Comparison of ENCODE assay signal across 14 cellular contexts in the genomic region with DNA sequence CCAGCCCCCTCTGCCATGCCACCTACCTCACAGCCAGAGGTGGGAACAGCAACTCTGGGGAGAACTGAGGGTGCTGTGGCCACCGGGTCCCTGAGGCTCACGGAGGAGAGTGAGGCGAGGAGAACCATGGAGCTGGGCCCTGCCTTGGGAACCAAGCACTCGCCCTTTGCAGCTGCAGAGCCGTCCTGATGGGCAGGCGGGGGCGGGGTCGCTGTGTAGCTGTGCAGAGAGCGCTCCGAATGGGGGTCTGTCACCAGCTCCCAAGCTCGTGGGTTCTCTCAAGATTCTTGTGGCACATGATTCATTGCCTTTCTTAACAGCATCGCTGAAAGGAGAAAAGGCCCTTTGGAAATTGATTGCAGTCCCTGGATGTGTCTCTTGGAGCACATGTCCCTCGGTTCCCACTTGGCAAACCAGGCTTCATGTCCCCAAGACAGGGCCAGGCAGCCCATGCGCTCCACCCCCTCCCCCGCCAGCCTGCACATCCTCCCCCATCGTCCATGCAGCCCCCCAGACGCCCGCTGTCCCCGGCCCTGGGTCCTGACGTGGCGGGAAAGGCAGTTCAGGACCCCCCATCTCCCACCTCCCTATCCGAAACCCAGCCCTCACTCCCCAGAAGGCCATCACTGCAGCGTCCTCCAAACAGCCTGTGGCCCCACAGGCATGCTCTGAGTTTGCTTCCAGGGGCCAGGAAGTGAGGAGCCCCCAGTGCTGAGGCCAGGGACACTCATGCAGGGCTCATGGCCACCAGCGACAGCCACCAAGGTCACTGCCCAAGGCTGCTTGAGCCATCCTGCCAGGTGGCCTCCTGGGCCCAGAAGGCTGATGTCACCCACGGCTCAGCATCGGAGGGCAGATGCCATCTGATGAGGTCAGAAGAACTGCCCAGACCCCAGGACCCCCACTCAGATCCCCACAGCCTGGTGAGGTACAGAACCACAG. TPM values are rescaled to one million over a fixed set of nuclear protein-coding genes. Genes with fewer than 3 reads are reported as not detected.
A peak's percentile ranks its signal among the peaks of the same experiment; 100 is the strongest.
DNase-seq lines count a peak whose midpoint lies in the region; ATAC-seq, FAIRE-seq and TF ChIP-seq lines count a peak whose summit lies in the region.
"Had no signal": no experiment of that assay in that cellular context is flagged by ENCODE, and none has a peak within 500 bp of the region (broad histone marks: within the 10 kb centered on the region; RNA-seq: fewer than 3 reads in every experiment).

No MANE protein-coding gene starts in this region.

- WGBS in H1 (ENCODE audit: extremely low coverage in 1 of 2, insufficient coverage in 1 of 2, insufficient read length in 1 of 2, insufficient replicate concordance in 2 of 2, low coverage in 1 of 2, low lambda C conversion rate in 2 of 2, missing lambda C conversion rate in 1 of 2), 2 experiments, result 87% methylated on average over 21 of the region's 26 CpGs; no CpG with 5 or more reads in 1 of the 2 experiments
- 42 to 54% (median 51%) methylated on average over 20 to 26 of the region's 26 CpGs for WGBS in spleen, 5 donors

- CTCF ChIA-PET in H1 (lab: Charles Lee; ENCODE audit: partially characterized antibody), result interaction anchor here (0.6 to 2.9 kb wide), 19 partner anchors 8 to 544 kb away, joined by 3 to 16 read pairs (median 4); no protein-coding TSS in a partner anchor

- H3K9ac ChIP-seq in KMS-11 (no peak overlapping the region), H1 (replicated peaks in 1 of 4; ENCODE audit: extremely low read depth in 1 of 4, low read depth in 3 of 4, low read length in 3 of 4) (no peak overlapping the region)

- H3K27me3 Mint-ChIP-seq in T-helper 2 cell treated with Interferon-gamma antibody and Interleukin-4, amounts not matched to agents 5 μg/mL and 100 μg/mL, for 36 hours (ENCODE audit: low read depth), result peaks cover 3% of the 10 kb centered on the region

- no peak overlapping the region for H2BK20ac ChIP-seq in H1 (ENCODE audit: low read length)

- POLR2A ChIA-PET in H1 (lab: Charles Lee; ENCODE audit: partially characterized antibody), result interaction anchor here (1.1 kb wide), 1 partner anchor 22 kb away, joined by 3 read pairs; no protein-coding TSS in a partner anchor

- H3K27ac ChIP-seq in KMS-11 (no peak overlapping the region), H1 (ENCODE audit: low read depth, low read length) (no peak overlapping the region), spleen (peak overlapping the region; percentile 48 to 96 (median 87)), coronary artery (no peak overlapping the region), Peyer's patch (no peak overlapping the region)
- H3K27ac ChIP-seq: ovary, transverse colon had no signal

- no peak overlapping the region for H3K18ac ChIP-seq in H1 (ENCODE audit: extremely low read depth, low read length)

- H3K36me3 Mint-ChIP-seq in T-helper 2 cell treated with Interferon-gamma antibody and Interleukin-4, amounts not matched to agents 5 μg/mL and 100 μg/mL, for 36 hours (ENCODE audit: low read depth), result peaks cover 4% of the 10 kb centered on the region

- H2AFZ ChIP-seq in KMS-11 (ENCODE audit: low read depth) (no peak overlapping the region), H1 (ENCODE audit: low read length) (no peak overlapping the region)

- H3K79me1 ChIP-seq in H1 (ENCODE audit: low read depth, low read length), result no peaks in the 10 kb centered on the region

- H4K5ac ChIP-seq in H1 (ENCODE audit: insufficient read length, low read depth, low read length), result no peak overlapping the region

- H2BK15ac ChIP-seq in H1 (ENCODE audit: low read length), result no peak overlapping the region

- H3K9me3 Mint-ChIP-seq in T-helper 2 cell treated with Interferon-gamma antibody and Interleukin-4, amounts not matched to agents 5 μg/mL and 100 μg/mL, for 36 hours, result no peaks in the 10 kb centered on the region

- H3K4ac ChIP-seq in H1 (replicated peaks; ENCODE audit: insufficient read length, low read depth, low read length), result no peak overlapping the region

- H3K36me3 ChIP-seq in KMS-11 (ENCODE audit: insufficient read depth) (no peaks in the 10 kb centered on the region), H1 (ENCODE audit: control insufficient read depth in 2 of 4, insufficient read depth in 4 of 4, low read length in 3 of 4) (no peaks in the 10 kb centered on the region), spleen (peaks cover 0 to 6% (median 0%) of the 10 kb centered on the region in 6 donors), Peyer's patch (no peaks in the 10 kb centered on the region)
- H3K36me3 ChIP-seq: HAP-1, ovary, transverse colon had no signal

- H3K27me3 ChIP-seq in KMS-11 (ENCODE audit: insufficient read depth, low read depth) (no peaks in the 10 kb centered on the region), H1 (replicated peaks in 1 of 4; ENCODE audit: control insufficient read depth in 3 of 4, extremely low read depth in 1 of 4, insufficient read depth in 3 of 4, low read length in 3 of 4) (no peaks in the 10 kb centered on the region), spleen (replicated peaks in 1 of 7) (peaks cover 0 to 38% (median 0%) of the 10 kb centered on the region in 7 donors), Peyer's patch (no peaks in the 10 kb centered on the region)
- H3K27me3 ChIP-seq: ovary had no signal

- no peak for ATAC-seq in GM19463 (IDR thresholded peaks at IDR 0.05; ENCODE audit: unreplicated experiment)

- no peak for TF ChIP-seq RAD21 in H1 (IDR thresholded peaks at IDR 0.05 in 1 of 2, conservative IDR thresholded peaks at IDR 0.05 in 1 of 2; ENCODE audit: low read depth in 2 of 2, low read length in 2 of 2)

- no peak for FAIRE-seq in H1 (lab: Jason Lieb, UNC)

- H3K23me2 ChIP-seq in H1 (ENCODE audit: low read depth, low read length), result no peaks in the 10 kb centered on the region

- H3K4me1 Mint-ChIP-seq in T-helper 2 cell treated with Interferon-gamma antibody and Interleukin-4, amounts not matched to agents 5 μg/mL and 100 μg/mL, for 36 hours (ENCODE audit: low read depth), result no peaks in the 10 kb centered on the region

- H3K4me1 ChIP-seq in KMS-11 (ENCODE audit: low read depth, poor library complexity, severe bottlenecking) (peaks cover 11% of the 10 kb centered on the region), H1 (replicated peaks in 1 of 4; ENCODE audit: control insufficient read depth in 3 of 4, insufficient read depth in 4 of 4, low read length in 3 of 4) (peaks cover 0 to 3% (median under 1%) of the 10 kb centered on the region in 4 experiments; a peak in 4 of 7 replicates), spleen (peaks cover 7 to 51% (median 39%) of the 10 kb centered on the region in 6 donors), Peyer's patch (peaks cover 0 to 26% (median 0%) of the 10 kb centered on the region in 4 donors)
- H3K4me1 ChIP-seq: HAP-1 had no signal

- H3K27ac Mint-ChIP-seq in T-helper 2 cell treated with Interferon-gamma antibody and Interleukin-4, amounts not matched to agents 5 μg/mL and 100 μg/mL, for 36 hours, result peak overlapping the region; percentile 31

- no peak overlapping the region for H3K23ac ChIP-seq in H1 (ENCODE audit: insufficient read length)

- H3K79me2 ChIP-seq in KMS-11 (ENCODE audit: insufficient read depth, low read depth) (no peaks in the 10 kb centered on the region), H1 (ENCODE audit: control insufficient read depth in 1 of 2, insufficient read depth in 2 of 2, low read length in 2 of 2) (no peaks in the 10 kb centered on the region)

- H2BK120ac ChIP-seq in H1 (replicated peaks; ENCODE audit: low read depth, low read length), result no peak overlapping the region

- H2BK12ac ChIP-seq in H1 (ENCODE audit: low read depth, low read length), result no peak overlapping the region; the same call in 1 of the 2 replicates

- peak overlapping the region; percentile 51; the same call in 1 of the 2 replicates for H4K8ac ChIP-seq in H1 (ENCODE audit: extremely low read depth, insufficient read depth, low read length)

- H3K56ac ChIP-seq in H1 (replicated peaks; ENCODE audit: insufficient read length, low read depth, low read length), result no peak overlapping the region

- TF ChIP-seq CTCF in KMS-11 (conservative IDR thresholded peaks at IDR 0.05; ENCODE audit: low read depth, low read length) (peak; percentile 47; the same call in 1 of the 2 replicates), H1 (IDR thresholded peaks at IDR 0.05; ENCODE audit: control extremely low read depth in 1 of 3, insufficient read depth in 1 of 3, low read depth in 1 of 3, low read length in 3 of 3) (no peak), spleen (IDR thresholded peaks at IDR 0.05 in 8 of 11, conservative IDR thresholded peaks at IDR 0.05 in 3 of 11) (peak in 3 of 11 experiments; percentile 4 to 34 (median 14)), coronary artery (IDR thresholded peaks at IDR 0.05) (no peak), Peyer's patch (IDR thresholded peaks at IDR 0.05) (no peak)

- H3K4me3 Mint-ChIP-seq in T-helper 2 cell treated with Interferon-gamma antibody and Interleukin-4, amounts not matched to agents 5 μg/mL and 100 μg/mL, for 36 hours, result no peak overlapping the region

- no peak overlapping the region for H2AK5ac ChIP-seq in H1 (ENCODE audit: low read depth, low read length)

- H4K20me1 ChIP-seq in KMS-11 (ENCODE audit: insufficient read depth) (no peaks in the 10 kb centered on the region), H1 (replicated peaks in 1 of 2; ENCODE audit: control insufficient read depth in 1 of 2, insufficient read depth in 2 of 2, low read length in 2 of 2) (no peaks in the 10 kb centered on the region)

- DNase-seq in T-helper 2 cell treated with Interferon-gamma antibody and Interleukin-4, amounts not matched to agents 5 μg/mL and 100 μg/mL, for 36 hours (ENCODE audit: low spot score), result no peak
- no peak for DNase-seq in T-helper 2 cell
- no peak for DNase-seq in H1 (ENCODE audit: low read depth in 1 of 2, low spot score in 2 of 2)
- peak; percentile 79 for DNase-seq in spleen
- no peak for DNase-seq in coronary artery (ENCODE audit: low spot score)
- DNase-seq in Peyer's patch, result no peak
- DNase-seq: GDM1, midbrain, NCI-H187 treated with DMSO at 0.1 percent for 48 hours had no signal

- H3K4me3 ChIP-seq in KMS-11 (IDR thresholded peaks at IDR 0.05; ENCODE audit: insufficient read depth, low read depth, low read length), result no peak overlapping the region
- H3K4me3 ChIP-seq in H1 (ENCODE audit: extremely low read depth in 1 of 4, insufficient read depth in 2 of 4, low read depth in 3 of 4, low read length in 4 of 4), result no peak overlapping the region
- peak overlapping the region in 3 of 8 donors; percentile 6 to 57 (median 14) for H3K4me3 ChIP-seq in spleen
- H3K4me3 ChIP-seq in coronary artery, result no peak overlapping the region
- H3K4me3 ChIP-seq in Peyer's patch, result no peak overlapping the region
- H3K4me3 ChIP-seq: HAP-1, ovary, transverse colon had no signal

- H3K4me2 ChIP-seq in KMS-11 (no peak overlapping the region), H1 (ENCODE audit: insufficient read depth in 1 of 2, low read depth in 2 of 2, low read length in 2 of 2) (no peak overlapping the region)

- H4K91ac ChIP-seq in H1 (replicated peaks; ENCODE audit: insufficient read length, low read length), result no peak overlapping the region

- no peak overlapping the region for H3K14ac ChIP-seq in H1 (ENCODE audit: insufficient read length)

- no peak for TF ChIP-seq EP300 in H1 (IDR thresholded peaks at IDR 0.05; ENCODE audit: borderline replicate concordance in 1 of 2, low read depth in 2 of 2, low read length in 2 of 2)

- TF ChIP-seq POLR2A in H1 (IDR thresholded peaks at IDR 0.05; ENCODE audit: control extremely low read depth in 1 of 2, low read depth in 2 of 2, low read length in 2 of 2) (no peak), spleen (IDR thresholded peaks at IDR 0.05) (no peak), Peyer's patch (IDR thresholded peaks at IDR 0.05) (no peak)

- no peak overlapping the region for H2BK5ac ChIP-seq in H1 (ENCODE audit: low read depth, low read length)

- no peaks in the 10 kb centered on the region for H3K9me3 ChIP-seq in H1 (ENCODE audit: insufficient read depth in 2 of 2, low read depth in 1 of 2, low read length in 1 of 2)
- no peaks in the 10 kb centered on the region for H3K9me3 ChIP-seq in spleen
- H3K9me3 ChIP-seq in Peyer's patch, result no peaks in the 10 kb centered on the region
- H3K9me3 ChIP-seq: HAP-1, ovary, transverse colon had no signal

- intact Hi-C loops in spleen (cut with DNase I; ENCODE audit: low total_unique reads), result loop anchor here (10.0 kb wide), 1 partner anchor 106 kb away; no protein-coding TSS in a partner anchor

RNA-seq across cellular contexts. Expression of a gene that starts 20.6 kb away (rescaled TPM):
- 15.7 and 16.0 TPM in 2 replicates for total RNA-seq in H1 (2021; fragmentation: NEBNext Ultra II Directional; extraction: Animal tissue kit (Norgen Biotek cat#: 25700))
- polyA plus RNA-seq in H1 (2011; rRNA removed) (24.3 and 28.9 TPM in 2 replicates), spleen (10 to 100 TPM; 24.0 to 41.1 (median 25.4) TPM)
- polyA plus RNA-seq in H1 (2011; cell fraction: cytosol; rRNA removed), result 22.9 TPM
- 23.5 TPM for polyA plus RNA-seq in H1 (2011; cell fraction: nucleus; rRNA removed)
- 8.5 to 14.9 TPM (median 13.4 TPM) in 4 replicates for polyA plus RNA-seq in H1 (2012, experiment 1 of 2)
- 13.4 TPM for polyA plus RNA-seq in H1 (2012, experiment 2 of 2)
- 9.5 TPM for polyA plus RNA-seq in H1 (2013, experiment 1 of 2)
- 7.9 TPM for polyA plus RNA-seq in H1 (2013, experiment 2 of 2)
- 5.7 and 6.4 TPM in 2 replicates for polyA minus RNA-seq in H1 (2011; rRNA and poly(A)+ RNA removed)
- 7.2 TPM for polyA minus RNA-seq in H1 (2011; cell fraction: cytosol; rRNA and poly(A)+ RNA removed)
- 15.6 TPM for polyA minus RNA-seq in H1 (2011; cell fraction: nucleus; rRNA and poly(A)+ RNA removed)
- total RNA-seq in spleen (10 to 100 TPM; 23.0 to 35.7 (median 31.5) TPM), Peyer's patch (10 to 100 TPM; 29.9 to 57.8 (median 37.1) TPM)

Comparison
In these comparisons a context has a peak if more than half of its experiments do, and no peak if none do; other contexts are left out.
1. H3K27ac ChIP-seq: peak in spleen (8 of 8); none in KMS-11 (single experiment), H1 (single experiment), coronary artery (0 of 2) and Peyer's patch (0 of 4).